12 cellular contexts compared by ENCODE assay signal in the genomic region with DNA sequence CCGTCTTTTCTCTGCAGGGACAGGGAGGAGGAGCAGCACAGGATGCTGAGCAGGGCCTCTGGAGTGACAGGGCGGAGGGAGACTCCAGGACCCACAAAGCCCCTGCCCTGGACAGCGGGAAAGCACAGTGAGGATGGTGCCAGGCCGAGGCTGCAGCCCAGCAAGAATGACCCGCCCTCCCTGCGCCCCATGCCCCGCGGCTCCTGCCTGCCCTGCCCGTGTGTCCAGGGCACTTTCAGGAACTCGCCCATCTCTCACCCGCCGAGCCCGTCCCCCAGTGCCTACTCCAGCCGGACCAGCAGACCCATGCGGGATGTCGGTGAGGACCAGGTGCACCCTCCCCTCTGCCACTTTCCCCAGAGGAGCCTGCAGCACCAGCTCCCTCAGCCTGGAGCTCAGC. TPM values are rescaled to one million over a fixed set of nuclear protein-coding genes. Genes with fewer than 3 reads are reported as not detected.
DNase-seq lines count a peak whose midpoint lies in the region; ATAC-seq, FAIRE-seq and TF ChIP-seq lines count a peak whose summit lies in the region.
"Had no signal": no experiment of that assay in that cellular context is flagged by ENCODE, and none has a peak within 500 bp of the region (broad histone marks: within the 10 kb centered on the region; RNA-seq: fewer than 3 reads in every experiment).

No MANE protein-coding gene starts in this region.

- no peaks in the 10 kb centered on the region for H3K27me3 ChIP-seq in aorta (ENCODE audit: control insufficient read depth in 1 of 2, insufficient read depth in 2 of 2, low read length in 1 of 2)

- no peaks in the 10 kb centered on the region for H3K27me3 Mint-ChIP-seq in activated naive CD8-positive, alpha-beta T cell treated with anti-CD3 and anti-CD28 coated beads, Interleukin-2, amount 10 ng/mL, durations not matched to agents 7 days and 5 days
- H3K27me3 Mint-ChIP-seq in activated naive CD8-positive, alpha-beta T cell treated with anti-CD3 and anti-CD28 coated beads, Interleukin-2, amount 50 U/mL, for 24 hours: no peaks in the 10 kb centered on the region
- peaks cover 6% of the 10 kb centered on the region for H3K27me3 Mint-ChIP-seq in progenitor cell of endocrine pancreas

- H3K9me3 Mint-ChIP-seq in activated naive CD8-positive, alpha-beta T cell treated with anti-CD3 and anti-CD28 coated beads, Interleukin-2, amount 10 ng/mL, durations not matched to agents 7 days and 5 days: no peaks in the 10 kb centered on the region
- no peaks in the 10 kb centered on the region for H3K9me3 Mint-ChIP-seq in activated naive CD8-positive, alpha-beta T cell treated with anti-CD3 and anti-CD28 coated beads, Interleukin-2, amount 50 U/mL, for 24 hours
- no peaks in the 10 kb centered on the region for H3K9me3 Mint-ChIP-seq in progenitor cell of endocrine pancreas (ENCODE audit: low read depth)

- no peaks in the 10 kb centered on the region for H3K4me1 ChIP-seq in kidney (ENCODE audit: control insufficient read depth in 1 of 2, insufficient read depth in 1 of 2, low read depth in 1 of 2, low read length in 2 of 2)
- H3K4me1 ChIP-seq in aorta (ENCODE audit: control insufficient read depth in 1 of 2, insufficient read depth in 2 of 2, low read length in 2 of 2): no peaks in the 10 kb centered on the region

- no peaks in the 10 kb centered on the region for H3K36me3 ChIP-seq in kidney (ENCODE audit: control insufficient read depth in 1 of 2, insufficient read depth in 2 of 2, low read length in 2 of 2)
- no peaks in the 10 kb centered on the region for H3K36me3 ChIP-seq in aorta (ENCODE audit: control insufficient read depth in 1 of 2, insufficient read depth in 2 of 2, low read length in 1 of 2)

- H3K9me3 ChIP-seq in kidney (ENCODE audit: control insufficient read depth in 1 of 2, low read length in 2 of 2) (no peaks in the 10 kb centered on the region), aorta (ENCODE audit: control insufficient read depth, low read length) (no peaks in the 10 kb centered on the region)
- H3K9me3 ChIP-seq: Caco-2 had no signal

- H3K27ac Mint-ChIP-seq in activated naive CD8-positive, alpha-beta T cell treated with anti-CD3 and anti-CD28 coated beads, Interleukin-2, amount 10 ng/mL, durations not matched to agents 7 days and 5 days: no peak overlapping the region
- H3K27ac Mint-ChIP-seq in activated naive CD8-positive, alpha-beta T cell treated with anti-CD3 and anti-CD28 coated beads, Interleukin-2, amount 50 U/mL, for 24 hours: no peak overlapping the region
- H3K27ac Mint-ChIP-seq in progenitor cell of endocrine pancreas: no peak overlapping the region

- peak; percentile 28 for DNase-seq in activated naive CD8-positive, alpha-beta T cell treated with anti-CD3 and anti-CD28 coated beads, Interleukin-2, amount 10 ng/mL, durations not matched to agents 7 days and 5 days
- DNase-seq in activated naive CD8-positive, alpha-beta T cell treated with anti-CD3 and anti-CD28 coated beads, Interleukin-2, amount 50 U/mL, for 24 hours: no peak
- DNase-seq in kidney: peak; percentile 69
- DNase-seq in progenitor cell of endocrine pancreas (ENCODE audit: low spot score, unreplicated experiment): peak; percentile 8
- peak; percentile 21 to 70 for DNase-seq in aorta
- no peak for DNase-seq in NCI-H446 treated with DMSO at 0.1 percent for 48 hours (lab: John Stamatoyannopoulos, UW)
- DNase-seq: HCEC 1CT, MV-4-11 had no signal

- no peak overlapping the region for H3K4me3 ChIP-seq in kidney (ENCODE audit: low read length in 2 of 2)
- H3K4me3 ChIP-seq in aorta (ENCODE audit: low read length in 2 of 2): no peak overlapping the region

- H3K36me3 Mint-ChIP-seq in activated naive CD8-positive, alpha-beta T cell treated with anti-CD3 and anti-CD28 coated beads, Interleukin-2, amount 10 ng/mL, durations not matched to agents 7 days and 5 days: peaks cover 10% of the 10 kb centered on the region
- peaks cover 6% of the 10 kb centered on the region for H3K36me3 Mint-ChIP-seq in activated naive CD8-positive, alpha-beta T cell treated with anti-CD3 and anti-CD28 coated beads, Interleukin-2, amount 50 U/mL, for 24 hours (ENCODE audit: low read depth)
- H3K36me3 Mint-ChIP-seq in progenitor cell of endocrine pancreas (ENCODE audit: insufficient read depth): no peaks in the 10 kb centered on the region

- POLR2A ChIA-PET in activated naive CD8-positive, alpha-beta T cell treated with anti-CD3 and anti-CD28 coated beads, Interleukin-2, amount 10 ng/mL, durations not matched to agents 7 days and 5 days (lab: Charles Lee): no interaction called here

- H3K27ac ChIP-seq in kidney (ENCODE audit: low read depth in 2 of 2, low read length in 2 of 2) (no peak overlapping the region), aorta (ENCODE audit: low read depth in 1 of 2, low read length in 2 of 2) (no peak overlapping the region)

- 80 to 81% methylated on average over 10 to 16 of the region's 16 CpGs for WGBS in aorta, 2 donors

- no peak overlapping the region for H3K4me3 Mint-ChIP-seq in activated naive CD8-positive, alpha-beta T cell treated with anti-CD3 and anti-CD28 coated beads, Interleukin-2, amount 10 ng/mL, durations not matched to agents 7 days and 5 days
- no peak overlapping the region for H3K4me3 Mint-ChIP-seq in activated naive CD8-positive, alpha-beta T cell treated with anti-CD3 and anti-CD28 coated beads, Interleukin-2, amount 50 U/mL, for 24 hours
- no peak overlapping the region for H3K4me3 Mint-ChIP-seq in progenitor cell of endocrine pancreas (ENCODE audit: low read depth)

- no peak for TF ChIP-seq CTCF in kidney (IDR thresholded peaks at IDR 0.05; ENCODE audit: borderline replicate concordance, extremely low read depth, insufficient read depth)
- TF ChIP-seq CTCF in progenitor cell of endocrine pancreas (IDR thresholded peaks at IDR 0.05; ENCODE audit: unreplicated experiment): no peak

- FAIRE-seq in kidney (lab: Jason Lieb, UNC): no peak
- FAIRE-seq: A204.1 had no signal

- peaks cover 5% of the 10 kb centered on the region for H3K4me1 Mint-ChIP-seq in activated naive CD8-positive, alpha-beta T cell treated with anti-CD3 and anti-CD28 coated beads, Interleukin-2, amount 10 ng/mL, durations not matched to agents 7 days and 5 days
- H3K4me1 Mint-ChIP-seq in activated naive CD8-positive, alpha-beta T cell treated with anti-CD3 and anti-CD28 coated beads, Interleukin-2, amount 50 U/mL, for 24 hours: peaks cover 7% of the 10 kb centered on the region
- peaks cover 4% of the 10 kb centered on the region for H3K4me1 Mint-ChIP-seq in progenitor cell of endocrine pancreas (ENCODE audit: low read depth)

- ATAC-seq in activated naive CD8-positive, alpha-beta T cell treated with anti-CD3 and anti-CD28 coated beads, Interleukin-2, amount 10 ng/mL, durations not matched to agents 7 days and 5 days (ENCODE audit: low read depth): no peak
- ATAC-seq in activated naive CD8-positive, alpha-beta T cell treated with anti-CD3 and anti-CD28 coated beads, Interleukin-2, amount 50 U/mL, for 24 hours: no peak
- no peak for ATAC-seq in aorta (ENCODE audit: low FRiP score)
- ATAC-seq in HG03565 (IDR thresholded peaks at IDR 0.05; ENCODE audit: unreplicated experiment): no peak
- no peak for ATAC-seq in GM18520 (IDR thresholded peaks at IDR 0.05; ENCODE audit: unreplicated experiment)

- H3K9ac ChIP-seq in kidney (ENCODE audit: low read length in 2 of 2): no peak overlapping the region

- intact Hi-C loops in kidney (cut with DNase I) (no loop called here), aorta (cut with DNase I) (no loop called here)

RNA-seq across cellular contexts. Expression of a gene that starts 9.1 kb away (rescaled TPM):
- total RNA-seq in activated naive CD8-positive, alpha-beta T cell treated with anti-CD3 and anti-CD28 coated beads, Interleukin-2, amount 10 ng/mL, durations not matched to agents 7 days and 5 days: 10 to 100 TPM; 72.4 to 77.5 TPM
- total RNA-seq in kidney (71.5 TPM), progenitor cell of endocrine pancreas (66.5 and 67.3 TPM in 2 replicates), aorta (10 to 100 TPM; 54.6 to 65.2 TPM)
- polyA plus RNA-seq in kidney (ENCODE audit: insufficient read depth, low read depth, low replicate concordance) (40.5 TPM), aorta (10 to 100 TPM; 31.3 to 88.9 TPM)

Comparison
In these comparisons a context has a peak if more than half of its experiments do, and no peak if none do; other contexts are left out.
1. DNase-seq: peak in activated naive CD8-positive, alpha-beta T cell treated with anti-CD3 and anti-CD28 coated beads, Interleukin-2, amount 10 ng/mL, durations not matched to agents 7 days and 5 days (single experiment), kidney (single experiment), progenitor cell of endocrine pancreas (single experiment) and aorta (2 of 2); none in activated naive CD8-positive, alpha-beta T cell treated with anti-CD3 and anti-CD28 coated beads, Interleukin-2, amount 50 U/mL, for 24 hours (single experiment) and NCI-H446 treated with DMSO at 0.1 percent for 48 hours (single experiment).